Comparison of ENCODE assay signal across 15 cellular contexts in genomic region chr10:62185914-62186692, GRCh38.
DNase-seq lines count a peak whose midpoint lies in the region; ATAC-seq and TF ChIP-seq lines count a peak whose summit lies in the region.
"Had no signal": no experiment of that assay in that cellular context is flagged by ENCODE, and none has a peak within 500 bp of the region (broad histone marks: within the 10 kb centered on the region; RNA-seq: fewer than 3 reads in every experiment).

No MANE protein-coding gene starts in this region.

- H3K27me3 Mint-ChIP-seq in activated naive CD8-positive, alpha-beta T cell treated with anti-CD3 and anti-CD28 coated beads for 36 hours = no peaks in the 10 kb centered on the region
- H3K27me3 Mint-ChIP-seq: naive B cell had no signal

- peak overlapping the region; percentile 58 for H3K4me3 Mint-ChIP-seq in activated naive CD8-positive, alpha-beta T cell treated with anti-CD3 and anti-CD28 coated beads for 36 hours

- POLR2A ChIA-PET in Panc1 (lab: Charles Lee) = interaction anchor here (0.7 kb wide), 1 partner anchor 126 kb away, joined by 11 read pairs; no protein-coding TSS in a partner anchor

- CTCF ChIA-PET in Panc1 (lab: Charles Lee) = interaction anchor here (0.7 kb wide), 1 partner anchor 21 kb away, joined by 3 read pairs; no protein-coding TSS in a partner anchor

- H3K79me2 ChIP-seq in GM23248 (ENCODE audit: insufficient read depth) = no peaks in the 10 kb centered on the region

- no peaks in the 10 kb centered on the region for H3F3A ChIP-seq in GM23248 (ENCODE audit: insufficient read depth)

- peak overlapping the region; percentile 95 for H3K27ac Mint-ChIP-seq in activated naive CD8-positive, alpha-beta T cell treated with anti-CD3 and anti-CD28 coated beads for 36 hours

- TF ChIP-seq CTCF in Panc1 (IDR thresholded peaks at IDR 0.05) = no peak

- no peak overlapping the region for H3K4me3 ChIP-seq in Panc1 (ENCODE audit: low read depth in 2 of 2, low read length in 2 of 2)
- no peak overlapping the region for H3K4me3 ChIP-seq in GM23248
- H3K4me3 ChIP-seq: right atrium auricular region, transverse colon had no signal

- WGBS in GM23248 (ENCODE audit: low coverage in 1 of 2, low lambda C conversion rate in 2 of 2, missing lambda C conversion rate in 2 of 2), 2 experiments = 90 to 93% methylated on average over 11 of the region's 11 CpGs

- H3K4me2 ChIP-seq in GM23248 (ENCODE audit: unreplicated experiment) = no peak overlapping the region

- peaks cover 46% of the 10 kb centered on the region for H3K36me3 Mint-ChIP-seq in activated naive CD8-positive, alpha-beta T cell treated with anti-CD3 and anti-CD28 coated beads for 36 hours
- H3K36me3 Mint-ChIP-seq: naive B cell had no signal

- DNase-seq in activated CD4-positive, CD25-positive, alpha-beta regulatory T cell (lab: John Stamatoyannopoulos, UW) = no peak
- DNase-seq in Panc1 (ENCODE audit: low read depth, low spot score) (no peak), GM23248 (no peak), NCI-H1092 (lab: John Stamatoyannopoulos, UW) (no peak)
- DNase-seq in activated naive CD8-positive, alpha-beta T cell treated with anti-CD3 and anti-CD28 coated beads for 36 hours = no peak
- DNase-seq in stimulated activated CD8-positive, alpha-beta memory T cell treated with anti-CD3 and anti-CD28 coated beads, Interleukin-4, amount 100 ng/mL, for 48 hours = peak; percentile 73
- DNase-seq: glutamatergic neuron, naive B cell, NCI-H2171 treated with DMSO at 0.1 percent for 48 hours, transverse colon had no signal

- 0 out of 2 replicates have a peak, but pooled peaks cover 3% of the 10 kb centered on the region for H3K9me3 ChIP-seq in Panc1 (ENCODE audit: control insufficient read depth, insufficient read depth, low read depth, low read length)
- H3K9me3 ChIP-seq in GM23248 (ENCODE audit: low read depth) = no peaks in the 10 kb centered on the region
- H3K9me3 ChIP-seq: right atrium auricular region, transverse colon had no signal

- intact Hi-C loops in Panc1 (cut with micrococcal nuclease; ENCODE audit: unreplicated experiment) = no loop called here

- in situ Hi-C loops in Panc1 (cut with HindIII; ENCODE audit: low pct_unique_long_range_greater_than_20kb, low sequenced_read_pairs) = no loop called here
- in situ Hi-C loops in GM23248 (cut with MboI) = no loop called here

- no peak overlapping the region for H2AFZ ChIP-seq in GM23248

- peaks cover 30% of the 10 kb centered on the region for H3K9me3 Mint-ChIP-seq in activated naive CD8-positive, alpha-beta T cell treated with anti-CD3 and anti-CD28 coated beads for 36 hours

- H3K9me2 ChIP-seq in GM23248 (ENCODE audit: insufficient read depth) = no peaks in the 10 kb centered on the region

- H3K27me3 ChIP-seq in Panc1 (ENCODE audit: control insufficient read depth, insufficient read depth, low read length) (no peaks in the 10 kb centered on the region), GM23248 (replicated peaks; ENCODE audit: insufficient read depth) (no peaks in the 10 kb centered on the region)
- H3K27me3 ChIP-seq: brain microvascular endothelial cell, right atrium auricular region, transverse colon had no signal

- H3K4me1 ChIP-seq in Panc1 (ENCODE audit: control insufficient read depth, insufficient read depth, low read length) (peaks cover 5% of the 10 kb centered on the region), GM23248 (ENCODE audit: insufficient read depth) (peaks cover 7% of the 10 kb centered on the region; the same call in 1 of the 2 replicates)
- H3K4me1 ChIP-seq: right atrium auricular region had no signal

- H3K36me3 ChIP-seq in Panc1 (ENCODE audit: control insufficient read depth, insufficient read depth, low read length) = no peaks in the 10 kb centered on the region
- no peaks in the 10 kb centered on the region for H3K36me3 ChIP-seq in GM23248 (ENCODE audit: low read depth)
- H3K36me3 ChIP-seq: brain microvascular endothelial cell, right atrium auricular region, transverse colon had no signal

- no peaks in the 10 kb centered on the region for H4K20me1 ChIP-seq in GM23248 (ENCODE audit: insufficient read depth)

- peak; percentile 14 to 18 for ATAC-seq in activated CD4-positive, CD25-positive, alpha-beta regulatory T cell treated with anti-CD3 and anti-CD28 coated beads, Interleukin-2, amount 50 U/mL, for 24 hours
- ATAC-seq in Panc1 = no peak
- no peak for ATAC-seq in HG02981 (IDR thresholded peaks at IDR 0.05; ENCODE audit: unreplicated experiment)

- H3K4me1 Mint-ChIP-seq in activated naive CD8-positive, alpha-beta T cell treated with anti-CD3 and anti-CD28 coated beads for 36 hours = peaks cover 69% of the 10 kb centered on the region

- H3K27ac ChIP-seq in Panc1 (ENCODE audit: low read length) (peak overlapping the region; percentile 27; the same call in 1 of the 2 replicates), GM23248 (no peak overlapping the region)
- H3K27ac ChIP-seq: 22Rv1, brain microvascular endothelial cell, transverse colon had no signal

- no peak overlapping the region for H3K9ac ChIP-seq in GM23248

- no TSS peak for BruUV-seq in Panc1 (replicated peaks; lab: Mats Ljungman, UMichigan)

Comparison
In these comparisons a context has a peak if more than half of its experiments do, and no peak if none do; other contexts are left out.
1. ATAC-seq: peak in activated CD4-positive, CD25-positive, alpha-beta regulatory T cell treated with anti-CD3 and anti-CD28 coated beads, Interleukin-2, amount 50 U/mL, for 24 hours (2 of 2); none in Panc1 (single experiment) and HG02981 (single experiment).